Comparison of ENCODE assay signal across 16 cellular contexts in the genomic region with DNA sequence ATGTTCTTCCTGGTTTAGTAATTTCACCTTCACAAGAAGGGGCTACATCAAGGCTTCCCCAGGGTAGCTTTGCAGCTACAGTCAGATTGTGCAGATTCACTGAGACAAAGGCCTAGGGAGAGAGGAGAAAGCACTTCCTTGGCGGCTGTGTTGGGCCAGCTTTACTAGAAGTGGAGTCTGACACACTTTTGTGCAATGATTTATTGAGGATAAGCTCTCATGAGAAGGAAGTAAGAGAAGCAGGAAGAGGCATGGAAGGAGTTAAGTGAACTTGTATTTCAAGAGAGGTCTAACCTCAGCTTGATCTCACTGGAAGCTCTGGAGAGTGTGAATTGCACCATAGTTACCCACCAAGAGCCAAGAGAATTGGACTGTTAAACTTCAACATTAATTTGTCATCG.
DNase-seq lines count a peak whose midpoint lies in the region; ATAC-seq, FAIRE-seq and TF ChIP-seq lines count a peak whose summit lies in the region.
"Had no signal": no experiment of that assay in that cellular context is flagged by ENCODE, and none has a peak within 500 bp of the region (broad histone marks: within the 10 kb centered on the region; RNA-seq: fewer than 3 reads in every experiment).

No MANE protein-coding gene starts in this region.

- WGBS in IMR-90 (ENCODE audit: extremely low coverage in 2 of 2, insufficient read length in 1 of 2), 2 experiments: 100% methylated on average over 1 of the region's 2 CpGs; no CpG with 5 or more reads in 1 of the 2 experiments

- peaks cover 94% of the 10 kb centered on the region for H3K4me1 Mint-ChIP-seq in activated naive CD8-positive, alpha-beta T cell treated with anti-CD3 and anti-CD28 coated beads for 36 hours
- H3K4me1 Mint-ChIP-seq in natural killer cell: peaks cover 77 to 94% of the 10 kb centered on the region in 2 donors

- 0 out of 2 replicates have a peak overlapping the region, but pooled peaks have one; percentile 27 for H3K14ac ChIP-seq in IMR-90 (replicated peaks; ENCODE audit: low read depth, low read length)

- H3K9me3 Mint-ChIP-seq in activated naive CD8-positive, alpha-beta T cell treated with anti-CD3 and anti-CD28 coated beads for 36 hours: peaks cover 6% of the 10 kb centered on the region
- H3K9me3 Mint-ChIP-seq in natural killer cell: no peaks in the 10 kb centered on the region

- H2BK20ac ChIP-seq in IMR-90 (ENCODE audit: low read depth, low read length): no peak overlapping the region

- no peak overlapping the region for H2AK5ac ChIP-seq in IMR-90 (ENCODE audit: low read depth, low read length)

- H3K36me3 Mint-ChIP-seq in activated naive CD8-positive, alpha-beta T cell treated with anti-CD3 and anti-CD28 coated beads for 36 hours: peaks cover 85% of the 10 kb centered on the region
- peaks cover 13% of the 10 kb centered on the region for H3K36me3 Mint-ChIP-seq in natural killer cell

- H4K91ac ChIP-seq in IMR-90 (ENCODE audit: insufficient read depth, low read depth, low read length): no peak overlapping the region

- no peak overlapping the region for H4K5ac ChIP-seq in IMR-90 (ENCODE audit: low read depth, low read length)

- peak overlapping the region; percentile 92 for H3K27ac Mint-ChIP-seq in activated naive CD8-positive, alpha-beta T cell treated with anti-CD3 and anti-CD28 coated beads for 36 hours
- H3K27ac Mint-ChIP-seq in natural killer cell: peak overlapping the region; percentile 81 to 84

- TF ChIP-seq POLR2A in IMR-90 (IDR thresholded peaks at IDR 0.05; ENCODE audit: low read depth, low read length): no peak

- no peak overlapping the region for H2BK120ac ChIP-seq in IMR-90 (ENCODE audit: low read depth, low read length)

- TF ChIP-seq CTCF in IMR-90 (conservative IDR thresholded peaks at IDR 0.05; ENCODE audit: low read depth, low read length): no peak
- TF ChIP-seq CTCF in natural killer cell (IDR thresholded peaks at IDR 0.05): no peak
- no peak for TF ChIP-seq CTCF in OCI-LY7 (conservative IDR thresholded peaks at IDR 0.05; ENCODE audit: low read length)

- H3K4me1 ChIP-seq in BLaER1 (peaks cover 96% of the 10 kb centered on the region), IMR-90 (ENCODE audit: control insufficient read depth, insufficient read depth, low read length) (peaks cover 29% of the 10 kb centered on the region), OCI-LY7 (ENCODE audit: insufficient read depth, low read length, poor library complexity, severe bottlenecking) (no peaks in the 10 kb centered on the region)

- H2AK9ac ChIP-seq in IMR-90 (replicated peaks; ENCODE audit: low read depth, low read length, poor library complexity): no peak overlapping the region

- H3K4me2 ChIP-seq in BLaER1 (no peak overlapping the region; the same call in 1 of the 2 replicates), IMR-90 (ENCODE audit: low read depth, low read length) (no peak overlapping the region), OCI-LY7 (ENCODE audit: low read length) (no peak overlapping the region)

- H2BK15ac ChIP-seq in IMR-90 (ENCODE audit: low read depth, low read length): no peak overlapping the region

- POLR2A ChIA-PET in IMR-90 (lab: Charles Lee; ENCODE audit: unreplicated experiment): no interaction called here
- POLR2A ChIA-PET in OCI-LY7 (lab: Charles Lee): interaction anchor here (0.6 to 1.5 kb wide), 6 partner anchors 11 to 705 kb away, joined by 3 to 5 read pairs (median 3); no protein-coding TSS in a partner anchor

- DNase-seq in IMR-90: no peak
- DNase-seq in activated naive CD8-positive, alpha-beta T cell treated with anti-CD3 and anti-CD28 coated beads for 36 hours: no peak
- DNase-seq in natural killer cell: no peak
- no peak for DNase-seq in OCI-LY7 (ENCODE audit: low spot score)
- no peak for DNase-seq in NCI-H2171 (lab: John Stamatoyannopoulos, UW)
- DNase-seq in frontal cortex (ENCODE audit: low spot score in 2 of 2): no peak
- DNase-seq: cortex of kidney, foreskin melanocyte, H7, NCI-H2081 treated with DMSO at 0.1 percent for 48 hours, OCI-M1, T1000 had no signal

- BruUV-seq in IMR-90 (replicated peaks; lab: Mats Ljungman, UMichigan) (no TSS peak), OCI-LY7 (replicated peaks; lab: Mats Ljungman, UMichigan) (no TSS peak)

- no peaks in the 10 kb centered on the region for H3K27me3 ChIP-seq in BLaER1
- no peaks in the 10 kb centered on the region for H3K27me3 ChIP-seq in IMR-90 (ENCODE audit: control insufficient read depth, insufficient read depth, low read length)

- H3K9ac ChIP-seq in BLaER1 (no peak overlapping the region), IMR-90 (ENCODE audit: low read depth, low read length) (no peak overlapping the region)

- in situ Hi-C loops in IMR-90 (cut with MboI; ENCODE audit: low sequenced_read_pairs): no loop called here

- H3K27me3 Mint-ChIP-seq in activated naive CD8-positive, alpha-beta T cell treated with anti-CD3 and anti-CD28 coated beads for 36 hours: no peaks in the 10 kb centered on the region
- H3K27me3 Mint-ChIP-seq in natural killer cell (ENCODE audit: low read depth in 2 of 2): no peaks in the 10 kb centered on the region

- no peak overlapping the region for H3K18ac ChIP-seq in IMR-90 (ENCODE audit: low read depth, low read length)

- CTCF ChIA-PET in IMR-90 (lab: Yijun Ruan, JAX) (interaction anchor here (1.0 kb wide), 1 partner anchor 26 kb away, joined by 3 read pairs; no protein-coding TSS in a partner anchor), OCI-LY7 (lab: Charles Lee; ENCODE audit: unreplicated experiment) (no interaction called here)

- H4K20me1 ChIP-seq in BLaER1: peaks cover 98% of the 10 kb centered on the region
- no peaks in the 10 kb centered on the region for H4K20me1 ChIP-seq in IMR-90 (ENCODE audit: insufficient read depth, low read length)
- no peaks in the 10 kb centered on the region for H4K20me1 ChIP-seq in OCI-LY7 (ENCODE audit: insufficient read depth, low read length)

- no peaks in the 10 kb centered on the region for H3K9me2 ChIP-seq in OCI-LY7 (ENCODE audit: insufficient read depth, low read length)

- H3K27ac ChIP-seq in BLaER1 (peak overlapping the region; percentile 31), IMR-90 (ENCODE audit: insufficient read depth, low read length) (no peak overlapping the region), OCI-LY7 (ENCODE audit: low read depth, low read length, poor library complexity, severe bottlenecking) (no peak overlapping the region)

- no peak overlapping the region for H3K4me3 Mint-ChIP-seq in activated naive CD8-positive, alpha-beta T cell treated with anti-CD3 and anti-CD28 coated beads for 36 hours
- H3K4me3 Mint-ChIP-seq in natural killer cell: no peak overlapping the region

- no peak for TF ChIP-seq RAD21 in IMR-90 (IDR thresholded peaks at IDR 0.05; ENCODE audit: low read length)

- no peaks in the 10 kb centered on the region for H3K79me2 ChIP-seq in OCI-LY7 (ENCODE audit: insufficient read depth, low read depth, low read length)

- no peak overlapping the region for H2BK5ac ChIP-seq in IMR-90 (ENCODE audit: low read depth, low read length, poor library complexity, severe bottlenecking)

- H3K4me3 ChIP-seq in BLaER1 (no peak overlapping the region), IMR-90 (ENCODE audit: insufficient read depth, low read depth, low read length) (no peak overlapping the region), OCI-LY7 (ENCODE audit: low read depth, low read length, poor library complexity, severe bottlenecking) (no peak overlapping the region)
- H3K4me3 ChIP-seq: lung had no signal

- no peak overlapping the region for H3K4ac ChIP-seq in IMR-90 (ENCODE audit: low read depth, low read length)

- H3K36me3 ChIP-seq in BLaER1 (peaks cover 97% of the 10 kb centered on the region), IMR-90 (ENCODE audit: control insufficient read depth, insufficient read depth, low read length) (peaks cover 15% of the 10 kb centered on the region), OCI-LY7 (ENCODE audit: insufficient read depth, low read length) (peaks cover 91% of the 10 kb centered on the region)

- no peak overlapping the region for H3K56ac ChIP-seq in IMR-90 (ENCODE audit: extremely low read depth, insufficient read depth, low read length)

- dilution Hi-C loops in IMR-90 (cut with HindIII; ENCODE audit: low sequenced_read_pairs, unreplicated experiment): no loop called here

- ATAC-seq in IMR-90 (ENCODE audit: low read depth) (no peak), natural killer cell (peak in 1 of 3 donors; percentile 34), GM18870 (IDR thresholded peaks at IDR 0.05; ENCODE audit: unreplicated experiment) (no peak)

- no peak overlapping the region for H4K8ac ChIP-seq in IMR-90 (ENCODE audit: low read depth in 2 of 2, low read length in 2 of 2)

- no peak for FAIRE-seq in frontal cortex (lab: Jason Lieb, UNC)
- FAIRE-seq: GM19239 had no signal

- H3K23ac ChIP-seq in IMR-90 (ENCODE audit: low read depth, low read length): peak overlapping the region; percentile 33; the same call in 1 of the 2 replicates

- H3K9me1 ChIP-seq in IMR-90 (ENCODE audit: insufficient read depth, low read length): peaks cover 20% of the 10 kb centered on the region

- no peak overlapping the region for H2AFZ ChIP-seq in IMR-90 (replicated peaks; ENCODE audit: low read length, poor library complexity)
- no peak overlapping the region for H2AFZ ChIP-seq in OCI-LY7 (ENCODE audit: low read length)

- H3K9me3 ChIP-seq in BLaER1 (no peaks in the 10 kb centered on the region), IMR-90 (ENCODE audit: control insufficient read depth, insufficient read depth, low read length) (no peaks in the 10 kb centered on the region), OCI-LY7 (ENCODE audit: low read length) (no peaks in the 10 kb centered on the region)

- H3K79me1 ChIP-seq in IMR-90 (ENCODE audit: low read depth in 1 of 2, low read length in 2 of 2): peaks cover 20 to 63% of the 10 kb centered on the region in 2 experiments

- intact Hi-C loops in IMR-90 (cut with micrococcal nuclease): no loop called here
- intact Hi-C loops in natural killer cell (cut with micrococcal nuclease): no loop called here
- intact Hi-C loops in OCI-LY7 (cut with micrococcal nuclease; ENCODE audit: unreplicated experiment): no loop called here

TF ChIP-seq in IMR-90, 13 proteins besides CTCF, POLR2A, EP300 and RAD21 (continues in another document):
- TF ChIP-seq USF2 (IDR thresholded peaks at IDR 0.05; ENCODE audit: low read depth, low read length): no peak
- no peak for TF ChIP-seq MAZ (IDR thresholded peaks at IDR 0.05; ENCODE audit: borderline replicate concordance, low read depth, low read length)
- no peak for TF ChIP-seq MAFK (IDR thresholded peaks at IDR 0.05; ENCODE audit: low read depth, low read length)
- no peak for TF ChIP-seq BHLHE40 (IDR thresholded peaks at IDR 0.05; ENCODE audit: low read depth, low read length)
- TF ChIP-seq RCOR1 (IDR thresholded peaks at IDR 0.05; ENCODE audit: insufficient replicate concordance, low read length): no peak
- no peak for TF ChIP-seq FOS (IDR thresholded peaks at IDR 0.05; ENCODE audit: low read depth, low read length)
